Comparison of ENCODE assay signal across 8 cellular contexts in genomic region chrX:40132751-40133150, GRCh38. TPM values are rescaled to one million over a fixed set of nuclear protein-coding genes. Genes with fewer than 3 reads are reported as not detected.
DNase-seq lines count a peak whose midpoint lies in the region; ATAC-seq and TF ChIP-seq lines count a peak whose summit lies in the region.

No MANE protein-coding gene starts in this region.

- 66% methylated on average over 7 of the region's 7 CpGs for WGBS in smooth muscle cell (ENCODE audit: low lambda C conversion rate)

- H3K4me3 ChIP-seq in astrocyte of the cerebellum (ENCODE audit: low read depth, low read length) = no peak overlapping the region
- H3K4me3 ChIP-seq in smooth muscle cell = no peak overlapping the region

- in situ Hi-C loops in astrocyte of the cerebellum (cut with HindIII; ENCODE audit: low sequenced_read_pairs) = no loop called here

- no peak overlapping the region for H2AFZ ChIP-seq in smooth muscle cell (ENCODE audit: low read depth)

- no peaks in the 10 kb centered on the region for H3K36me3 ChIP-seq in smooth muscle cell (ENCODE audit: low read depth)

- no peaks in the 10 kb centered on the region for H3K79me2 ChIP-seq in smooth muscle cell (ENCODE audit: low read depth)

- peak; percentile 93 for ATAC-seq in left ventricle myocardium superior
- ATAC-seq in GM21825 (IDR thresholded peaks at IDR 0.05; ENCODE audit: unreplicated experiment) = no peak

- H3K27me3 ChIP-seq in smooth muscle cell (ENCODE audit: low read depth) = peaks cover 8% of the 10 kb centered on the region

- H3K9me3 ChIP-seq in smooth muscle cell (replicated peaks; ENCODE audit: low read depth) = no peaks in the 10 kb centered on the region

- peak overlapping the region; percentile 12 for H3K9ac ChIP-seq in smooth muscle cell (ENCODE audit: low read depth)

- peak; percentile 70 for DNase-seq in GM04504 (ENCODE audit: low read depth)
- DNase-seq in astrocyte of the cerebellum (ENCODE audit: low read depth) = peak; percentile 63
- peak; percentile 68 for DNase-seq in left ventricle myocardium superior
- no peak for DNase-seq in smooth muscle cell (lab: John Stamatoyannopoulos, UW; ENCODE audit: unreplicated experiment)
- no peak for DNase-seq in amygdala (lab: John Stamatoyannopoulos, UW)
- no peak for DNase-seq in MV-4-11 (lab: John Stamatoyannopoulos, UW)
- DNase-seq in activated naive CD4-positive, alpha-beta T cell treated with anti-CD3 and anti-CD28 coated beads, Interleukin-2, amount 50 U/mL, for 16 hours = no peak

- no peak overlapping the region for H3K4me2 ChIP-seq in smooth muscle cell

- intact Hi-C loops in left ventricle myocardium superior (cut with micrococcal nuclease) = no loop called here

- peak overlapping the region; percentile 30 for H3K27ac ChIP-seq in smooth muscle cell (ENCODE audit: low read depth)

- no peaks in the 10 kb centered on the region for H4K20me1 ChIP-seq in smooth muscle cell (ENCODE audit: low read depth)

- no peaks in the 10 kb centered on the region for H3F3A ChIP-seq in smooth muscle cell (ENCODE audit: low read depth)

- H3K4me1 ChIP-seq in smooth muscle cell (ENCODE audit: low read depth) = no peaks in the 10 kb centered on the region

- TF ChIP-seq CTCF in astrocyte of the cerebellum (IDR thresholded peaks at IDR 0.05; ENCODE audit: low read depth, low read length, missing control alignments) = no peak
- no peak for TF ChIP-seq CTCF in smooth muscle cell (IDR thresholded peaks at IDR 0.05; ENCODE audit: borderline replicate concordance, insufficient read depth, poor library complexity, severe bottlenecking)

RNA-seq across cellular contexts. Expression of gene BCOR, which starts 35.0 kb away (rescaled TPM):
- 16.4 TPM for total RNA-seq in left ventricle myocardium superior
- total RNA-seq in smooth muscle cell = 28.0 and 28.5 TPM in 2 replicates
- polyA plus RNA-seq in smooth muscle cell = 13.1 and 19.5 TPM in 2 replicates

Comparison
In these comparisons a context has a peak if more than half of its experiments do, and no peak if none do; other contexts are left out.
1. DNase-seq: peak in GM04504 (single experiment), astrocyte of the cerebellum (single experiment) and left ventricle myocardium superior (single experiment); none in smooth muscle cell (single experiment), amygdala (0 of 56), MV-4-11 (single experiment) and activated naive CD4-positive, alpha-beta T cell treated with anti-CD3 and anti-CD28 coated beads, Interleukin-2, amount 50 U/mL, for 16 hours (single experiment).